23 cellular contexts compared by ENCODE assay signal in the genomic region with DNA sequence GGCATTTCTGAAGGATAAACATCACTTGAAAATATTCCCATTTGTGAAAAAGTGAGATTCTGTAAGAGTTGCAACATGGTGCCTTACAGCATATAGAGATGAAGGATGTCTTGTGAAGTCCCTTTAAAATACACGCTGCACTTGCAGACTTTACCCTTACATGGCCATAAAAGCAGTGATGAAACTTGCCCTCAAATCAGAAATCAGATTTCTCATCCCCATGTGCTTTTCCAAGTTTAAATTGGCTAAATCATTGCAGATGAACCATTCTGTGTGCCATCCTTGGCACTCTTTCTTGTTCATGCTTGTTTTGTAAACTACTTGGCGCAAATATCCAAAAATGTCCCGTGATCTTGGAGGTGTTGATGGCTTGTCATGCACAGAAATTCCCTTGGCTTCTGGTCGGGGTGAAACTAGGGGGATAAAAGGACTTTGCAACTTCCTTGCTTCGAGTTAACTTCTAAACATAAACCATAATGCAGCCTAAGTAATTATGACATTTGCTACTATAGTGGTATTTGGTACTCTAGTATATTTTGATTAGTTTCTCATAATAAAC.
"Had no signal": no experiment of that assay in that cellular context is flagged by ENCODE, and none has a peak within 500 bp of the region (broad histone marks: within the 10 kb centered on the region; RNA-seq: fewer than 3 reads in every experiment).

No MANE protein-coding gene starts in this region.

- H3K27ac ChIP-seq: adrenal gland, ascending aorta, brain microvascular endothelial cell, esophagus muscularis mucosa, left lung, parathyroid adenoma, right lobe of liver, skin epidermis, stomach, transverse colon, uterus, WERI-Rb-1 had no signal

- H3K4me1 ChIP-seq: adrenal gland, left lung, right lobe of liver, stomach, transverse colon, uterus had no signal

- H3K79me2 ChIP-seq: parathyroid adenoma had no signal

- H3K9me3 ChIP-seq: adrenal gland, ascending aorta, esophagus muscularis mucosa, left lung, right lobe of liver, stomach, transverse colon, uterus had no signal

- DNase-seq: activated CD4-positive, alpha-beta T cell treated with anti-CD3 and anti-CD28 coated beads for 1 hour; activated CD4-positive, alpha-beta T cell treated with anti-CD3 and anti-CD28 coated beads, Interleukin-2, amount 50 U/mL, for 1 hour; activated CD8-positive, alpha-beta T cell treated with anti-CD3 and anti-CD28 coated beads, Interleukin-2, amount 10 ng/mL, durations not matched to agents 7 days and 5 days; activated gamma-delta T cell treated with Interleukin-2 at 50 U/mL for 16 hours; adrenal gland; brain microvascular endothelial cell; central memory CD4-positive, alpha-beta T cell; effector memory CD4-positive, alpha-beta T cell; kidney; left lung; right lobe of liver; stimulated activated CD4-positive, alpha-beta T cell treated with anti-CD3 and anti-CD28 coated beads, Interleukin-2, amount 100 ng/mL, for 24 hours; stomach; transverse colon; uterus; WERI-Rb-1 had no signal

- ATAC-seq: activated CD8-positive, alpha-beta T cell treated with anti-CD3 and anti-CD28 coated beads, Interleukin-2, amount 10 ng/mL, durations not matched to agents 7 days and 5 days; activated naive CD4-positive, alpha-beta T cell treated with anti-CD3 and anti-CD28 coated beads, Interleukin-2, amount 50 U/mL, for 72 hours; left lung; natural killer cell treated with Interleukin-12 subunit alpha and Interleukin-12 subunit beta and Interleukin-15 and Interleukin-18, amount 100 ng/mL, for 72 hours; right lobe of liver; stimulated activated memory B cell treated with anti-CD40 and anti-IgM and Interleukin-4, amounts not matched to agents 10 μg/mL and 1 μg/mL and 100 μg/mL, for 72 hours had no signal

- H3K27me3 ChIP-seq: adrenal gland, ascending aorta, brain microvascular endothelial cell, esophagus muscularis mucosa, left lung, right lobe of liver, stomach, transverse colon, uterus had no signal

- H2AFZ ChIP-seq: parathyroid adenoma had no signal

- H3K36me3 ChIP-seq: adrenal gland, ascending aorta, brain microvascular endothelial cell, right lobe of liver, transverse colon, uterus, WERI-Rb-1 had no signal

- H3K4me3 ChIP-seq: adrenal gland, ascending aorta, esophagus muscularis mucosa, left lung, right lobe of liver, skin epidermis, stomach, transverse colon, uterus had no signal

- H3K9ac ChIP-seq: parathyroid adenoma had no signal

- FAIRE-seq: kidney had no signal
